12 cellular contexts compared by ENCODE assay signal in the genomic region with DNA sequence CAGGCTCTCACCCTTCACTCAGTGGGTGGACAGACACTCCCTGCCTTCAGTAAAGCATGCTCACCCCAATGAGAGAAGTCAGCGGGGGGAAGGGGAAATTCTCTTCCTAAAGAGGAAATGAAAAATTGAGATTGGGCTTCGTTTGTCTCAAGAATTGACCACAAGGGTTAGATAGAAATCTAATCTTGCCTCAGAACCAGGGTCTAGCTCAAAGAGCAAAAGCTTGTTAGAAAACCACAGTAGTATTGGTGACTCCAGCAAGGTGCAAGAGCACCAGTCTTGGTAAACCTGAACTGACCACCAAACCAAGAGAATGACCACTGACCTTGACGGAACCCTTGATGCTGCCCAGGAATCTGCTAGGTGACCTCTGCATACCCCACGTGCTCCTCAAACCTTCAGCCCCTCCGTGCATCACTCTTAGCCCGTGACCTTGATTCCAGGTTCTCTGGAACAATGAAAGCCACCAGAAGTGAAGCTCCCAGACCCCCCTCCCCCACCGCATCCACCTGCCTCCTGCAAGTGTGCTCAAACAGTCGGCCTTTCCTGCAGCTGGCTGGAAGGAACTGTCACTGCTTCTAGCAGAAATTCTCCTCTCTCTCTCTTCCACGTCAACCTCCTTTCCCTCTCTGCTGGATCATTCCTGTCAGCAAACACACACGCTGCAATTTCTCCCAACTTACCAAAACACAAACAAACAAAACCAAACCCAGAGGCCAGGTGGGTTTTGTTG. TPM values are rescaled to one million over a fixed set of nuclear protein-coding genes. Genes with fewer than 3 reads are reported as not detected.
A peak's percentile ranks its signal among the peaks of the same experiment; 100 is the strongest.
DNase-seq lines count a peak whose midpoint lies in the region; ATAC-seq and TF ChIP-seq lines count a peak whose summit lies in the region.
"Had no signal": no experiment of that assay in that cellular context is flagged by ENCODE, and none has a peak within 500 bp of the region (broad histone marks: within the 10 kb centered on the region; RNA-seq: fewer than 3 reads in every experiment).

No MANE protein-coding gene starts in this region.

- no peak for TF ChIP-seq CTCF in transverse colon (IDR thresholded peaks at IDR 0.05)
- TF ChIP-seq CTCF in mesothelial cell of epicardium (IDR thresholded peaks at IDR 0.05; ENCODE audit: unreplicated experiment): no peak

- H3K27me3 ChIP-seq in transverse colon: peaks cover 4% of the 10 kb centered on the region

- CTCF ChIA-PET in activated CD4-positive, alpha-beta memory T cell treated with anti-CD3 and anti-CD28 coated beads for 36 hours (lab: Charles Lee): no interaction called here
- CTCF ChIA-PET in activated CD4-positive, alpha-beta memory T cell treated with anti-CD3 and anti-CD28 coated beads, Interleukin-2, amount 10 ng/mL, durations not matched to agents 7 days and 5 days (lab: Charles Lee): no interaction called here

- H3K9me3 ChIP-seq in T-helper 17 cell (ENCODE audit: control insufficient read depth, low read length, poor library complexity, severe bottlenecking): no peaks in the 10 kb centered on the region
- no peaks in the 10 kb centered on the region for H3K9me3 ChIP-seq in transverse colon

- POLR2A ChIA-PET in activated CD4-positive, alpha-beta memory T cell treated with anti-CD3 and anti-CD28 coated beads for 36 hours (lab: Charles Lee): interaction anchor here (0.6 kb wide), 1 partner anchor 445 kb away, joined by 6 read pairs; no protein-coding TSS in a partner anchor
- POLR2A ChIA-PET in activated CD4-positive, alpha-beta memory T cell treated with anti-CD3 and anti-CD28 coated beads, Interleukin-2, amount 10 ng/mL, durations not matched to agents 7 days and 5 days (lab: Charles Lee): interaction anchor here (1.3 kb wide), 1 partner anchor 10 kb away, joined by 5 read pairs; no protein-coding TSS in a partner anchor

- in situ Hi-C loops in transverse colon (cut with MboI; ENCODE audit: low pct_ligation_motif_present in 1 of 4, low pct_unique_long_range_greater_than_20kb in 1 of 4, low sequenced_read_pairs in 3 of 4): no loop called here

- H3K36me3 ChIP-seq in transverse colon: no peaks in the 10 kb centered on the region

- no peaks in the 10 kb centered on the region for H3K27me3 Mint-ChIP-seq in activated CD4-positive, alpha-beta memory T cell treated with anti-CD3 and anti-CD28 coated beads for 36 hours
- no peaks in the 10 kb centered on the region for H3K27me3 Mint-ChIP-seq in activated CD4-positive, alpha-beta memory T cell treated with anti-CD3 and anti-CD28 coated beads, Interleukin-2, amount 10 ng/mL, durations not matched to agents 7 days and 5 days
- no peaks in the 10 kb centered on the region for H3K27me3 Mint-ChIP-seq in T-helper 17 cell
- peaks cover 5 to 7% of the 10 kb centered on the region in 2 donors for H3K27me3 Mint-ChIP-seq in stimulated activated naive B cell treated with anti-CD40 and anti-IgM and Interleukin-4, amounts not matched to agents 10 μg/mL and 1 μg/mL and 100 μg/mL, for 72 hours
- H3K27me3 Mint-ChIP-seq in mesothelial cell of epicardium (ENCODE audit: low read depth): peaks cover 12% of the 10 kb centered on the region

- peaks cover 84% of the 10 kb centered on the region for H3K4me1 Mint-ChIP-seq in activated CD4-positive, alpha-beta memory T cell treated with anti-CD3 and anti-CD28 coated beads for 36 hours (ENCODE audit: low read depth)
- H3K4me1 Mint-ChIP-seq in activated CD4-positive, alpha-beta memory T cell treated with anti-CD3 and anti-CD28 coated beads, Interleukin-2, amount 10 ng/mL, durations not matched to agents 7 days and 5 days: peaks cover 91% of the 10 kb centered on the region
- H3K4me1 Mint-ChIP-seq in T-helper 17 cell (peaks cover 72% of the 10 kb centered on the region), mesothelial cell of epicardium (peaks cover 21% of the 10 kb centered on the region)
- peaks cover 61 to 90% of the 10 kb centered on the region in 2 donors for H3K4me1 Mint-ChIP-seq in stimulated activated naive B cell treated with anti-CD40 and anti-IgM and Interleukin-4, amounts not matched to agents 10 μg/mL and 1 μg/mL and 100 μg/mL, for 72 hours

- peaks cover 50% of the 10 kb centered on the region for H3K36me3 Mint-ChIP-seq in activated CD4-positive, alpha-beta memory T cell treated with anti-CD3 and anti-CD28 coated beads for 36 hours
- peaks cover 90% of the 10 kb centered on the region for H3K36me3 Mint-ChIP-seq in activated CD4-positive, alpha-beta memory T cell treated with anti-CD3 and anti-CD28 coated beads, Interleukin-2, amount 10 ng/mL, durations not matched to agents 7 days and 5 days (ENCODE audit: low read depth)
- H3K36me3 Mint-ChIP-seq in T-helper 17 cell (ENCODE audit: low read depth): peaks cover 32% of the 10 kb centered on the region
- H3K36me3 Mint-ChIP-seq in stimulated activated naive B cell treated with anti-CD40 and anti-IgM and Interleukin-4, amounts not matched to agents 10 μg/mL and 1 μg/mL and 100 μg/mL, for 72 hours: peaks cover 6 to 27% of the 10 kb centered on the region in 2 donors
- no peaks in the 10 kb centered on the region for H3K36me3 Mint-ChIP-seq in mesothelial cell of epicardium

- intact Hi-C loops in activated CD4-positive, alpha-beta memory T cell treated with anti-CD3 and anti-CD28 coated beads for 36 hours (cut with micrococcal nuclease): no loop called here
- intact Hi-C loops in transverse colon (cut with DNase I; ENCODE audit: low total_unique reads): no loop called here

- DNase-seq in activated CD4-positive, alpha-beta memory T cell treated with anti-CD3 and anti-CD28 coated beads for 36 hours: no peak
- no peak for DNase-seq in activated CD4-positive, alpha-beta memory T cell treated with anti-CD3 and anti-CD28 coated beads, Interleukin-2, amount 10 ng/mL, durations not matched to agents 7 days and 5 days
- DNase-seq in KG1 (lab: John Stamatoyannopoulos, UW) (peak; percentile 48), T-helper 17 cell (no peak), transverse colon (no peak), mesothelial cell of epicardium (ENCODE audit: low spot score in 2 of 2, unreplicated experiment in 2 of 2) (no peak)
- peak; percentile 54 for DNase-seq in stimulated activated naive B cell treated with anti-CD40 and anti-IgM and Interleukin-4, amounts not matched to agents 10 μg/mL and 1 μg/mL and 100 μg/mL, for 72 hours
- DNase-seq: anterior cingulate cortex had no signal

- TF ChIP-seq EP300 in transverse colon (IDR thresholded peaks at IDR 0.05; ENCODE audit: low read depth): no peak

- H3K4me1 ChIP-seq in transverse colon: peaks cover 0 to 20% (median 0%) of the 10 kb centered on the region in 4 donors

- no peak for TF ChIP-seq POLR2A in transverse colon (IDR thresholded peaks at IDR 0.05)

- no peak overlapping the region for H3K4me3 ChIP-seq in transverse colon

- H3K27ac ChIP-seq in transverse colon: no peak overlapping the region
- H3K27ac ChIP-seq: RWPE1 had no signal

- 63 to 67% methylated on average over 3 to 9 of the region's 10 CpGs for WGBS in transverse colon (ENCODE audit: low coverage in 1 of 2), 2 donors

- H3K27ac Mint-ChIP-seq in activated CD4-positive, alpha-beta memory T cell treated with anti-CD3 and anti-CD28 coated beads for 36 hours: peak overlapping the region; percentile 2
- no peak overlapping the region for H3K27ac Mint-ChIP-seq in activated CD4-positive, alpha-beta memory T cell treated with anti-CD3 and anti-CD28 coated beads, Interleukin-2, amount 10 ng/mL, durations not matched to agents 7 days and 5 days
- H3K27ac Mint-ChIP-seq in T-helper 17 cell (no peak overlapping the region), mesothelial cell of epicardium (no peak overlapping the region)
- H3K27ac Mint-ChIP-seq in stimulated activated naive B cell treated with anti-CD40 and anti-IgM and Interleukin-4, amounts not matched to agents 10 μg/mL and 1 μg/mL and 100 μg/mL, for 72 hours: peak overlapping the region; percentile 28

- no peak overlapping the region for H3K4me3 Mint-ChIP-seq in activated CD4-positive, alpha-beta memory T cell treated with anti-CD3 and anti-CD28 coated beads for 36 hours
- no peak overlapping the region for H3K4me3 Mint-ChIP-seq in activated CD4-positive, alpha-beta memory T cell treated with anti-CD3 and anti-CD28 coated beads, Interleukin-2, amount 10 ng/mL, durations not matched to agents 7 days and 5 days
- peak overlapping the region; percentile 28 for H3K4me3 Mint-ChIP-seq in T-helper 17 cell
- peak overlapping the region; percentile 62 to 75 for H3K4me3 Mint-ChIP-seq in stimulated activated naive B cell treated with anti-CD40 and anti-IgM and Interleukin-4, amounts not matched to agents 10 μg/mL and 1 μg/mL and 100 μg/mL, for 72 hours
- H3K4me3 Mint-ChIP-seq in mesothelial cell of epicardium: no peak overlapping the region

- ATAC-seq in T-helper 17 cell: no peak
- peak; percentile 77 to 83 for ATAC-seq in stimulated activated naive B cell treated with anti-CD40 and anti-IgM and Interleukin-4, amounts not matched to agents 10 μg/mL and 1 μg/mL and 100 μg/mL, for 72 hours (replicated peaks)
- ATAC-seq in HG02885 (IDR thresholded peaks at IDR 0.05; ENCODE audit: poor library complexity, unreplicated experiment): no peak

- no peaks in the 10 kb centered on the region for H3K9me3 Mint-ChIP-seq in activated CD4-positive, alpha-beta memory T cell treated with anti-CD3 and anti-CD28 coated beads for 36 hours
- H3K9me3 Mint-ChIP-seq in activated CD4-positive, alpha-beta memory T cell treated with anti-CD3 and anti-CD28 coated beads, Interleukin-2, amount 10 ng/mL, durations not matched to agents 7 days and 5 days: no peaks in the 10 kb centered on the region
- H3K9me3 Mint-ChIP-seq in stimulated activated naive B cell treated with anti-CD40 and anti-IgM and Interleukin-4, amounts not matched to agents 10 μg/mL and 1 μg/mL and 100 μg/mL, for 72 hours: no peaks in the 10 kb centered on the region
- no peaks in the 10 kb centered on the region for H3K9me3 Mint-ChIP-seq in mesothelial cell of epicardium
- H3K9me3 Mint-ChIP-seq: IgD-negative memory B cell had no signal

RNA-seq across cellular contexts. Expression of a gene that starts 3.1 kb away (rescaled TPM):
- total RNA-seq in activated CD4-positive, alpha-beta memory T cell treated with anti-CD3 and anti-CD28 coated beads for 36 hours: 1 to 10 TPM in 1 of 2 experiments, under 1 TPM in 1; 0.86 to 1.1 TPM
- total RNA-seq in activated CD4-positive, alpha-beta memory T cell treated with anti-CD3 and anti-CD28 coated beads, Interleukin-2, amount 10 ng/mL, durations not matched to agents 7 days and 5 days: 1 to 10 TPM; 3.7 to 4.3 TPM
- total RNA-seq in T-helper 17 cell (10 to 100 TPM in 1 of 2 donors, 1 to 10 TPM in 1; 7.2 to 22.5 TPM), transverse colon (under 1 TPM in 1 of 4 donors, not detected in 3; 0.80 TPM), mesothelial cell of epicardium (not detected in 3 replicates)
- total RNA-seq: epithelial cell of proximal tubule had no signal

RNA-seq across cellular contexts. Expression of a gene that starts 37.7 kb away (rescaled TPM):
- under 1 TPM; 0.26 to 0.41 TPM for total RNA-seq in activated CD4-positive, alpha-beta memory T cell treated with anti-CD3 and anti-CD28 coated beads for 36 hours
- not detected for total RNA-seq in activated CD4-positive, alpha-beta memory T cell treated with anti-CD3 and anti-CD28 coated beads, Interleukin-2, amount 10 ng/mL, durations not matched to agents 7 days and 5 days
- total RNA-seq in T-helper 17 cell (1 to 10 TPM; 1.6 to 2.1 TPM), transverse colon (10 to 100 TPM; 18.7 to 36.3 (median 25.4) TPM), mesothelial cell of epicardium (6.5 to 8.0 TPM (median 7.2 TPM) in 3 replicates)

RNA-seq across cellular contexts. Expression of a gene that starts 56.2 kb away (rescaled TPM):
- 10 to 100 TPM; 37.7 to 38.1 TPM for total RNA-seq in activated CD4-positive, alpha-beta memory T cell treated with anti-CD3 and anti-CD28 coated beads for 36 hours
- total RNA-seq in activated CD4-positive, alpha-beta memory T cell treated with anti-CD3 and anti-CD28 coated beads, Interleukin-2, amount 10 ng/mL, durations not matched to agents 7 days and 5 days: 100 to 1,000 TPM; 108 to 111 TPM
- total RNA-seq in T-helper 17 cell (100 to 1,000 TPM; 113 to 195 TPM), transverse colon (10 to 100 TPM in 1 of 4 donors, 1 to 10 TPM in 2, under 1 TPM in 1; 0.60 to 28.4 (median 4.9) TPM), mesothelial cell of epicardium (0.11 TPM in 1 of 3 replicates, not detected in the others)
- total RNA-seq: epithelial cell of proximal tubule had no signal

Comparison
In these comparisons a context has a peak if more than half of its experiments do, and no peak if none do; other contexts are left out.
1. H3K27ac Mint-ChIP-seq: peak in activated CD4-positive, alpha-beta memory T cell treated with anti-CD3 and anti-CD28 coated beads for 36 hours (single experiment) and stimulated activated naive B cell treated with anti-CD40 and anti-IgM and Interleukin-4, amounts not matched to agents 10 μg/mL and 1 μg/mL and 100 μg/mL, for 72 hours (single experiment); none in activated CD4-positive, alpha-beta memory T cell treated with anti-CD3 and anti-CD28 coated beads, Interleukin-2, amount 10 ng/mL, durations not matched to agents 7 days and 5 days (single experiment), T-helper 17 cell (single experiment) and mesothelial cell of epicardium (single experiment).
2. DNase-seq: peak in KG1 (single experiment) and stimulated activated naive B cell treated with anti-CD40 and anti-IgM and Interleukin-4, amounts not matched to agents 10 μg/mL and 1 μg/mL and 100 μg/mL, for 72 hours (single experiment); none in activated CD4-positive, alpha-beta memory T cell treated with anti-CD3 and anti-CD28 coated beads for 36 hours (single experiment), activated CD4-positive, alpha-beta memory T cell treated with anti-CD3 and anti-CD28 coated beads, Interleukin-2, amount 10 ng/mL, durations not matched to agents 7 days and 5 days (single experiment), T-helper 17 cell (0 of 3), transverse colon (single experiment) and mesothelial cell of epicardium (0 of 2).
3. H3K4me3 Mint-ChIP-seq: peak in T-helper 17 cell (single experiment) and stimulated activated naive B cell treated with anti-CD40 and anti-IgM and Interleukin-4, amounts not matched to agents 10 μg/mL and 1 μg/mL and 100 μg/mL, for 72 hours (2 of 2); none in activated CD4-positive, alpha-beta memory T cell treated with anti-CD3 and anti-CD28 coated beads for 36 hours (single experiment), activated CD4-positive, alpha-beta memory T cell treated with anti-CD3 and anti-CD28 coated beads, Interleukin-2, amount 10 ng/mL, durations not matched to agents 7 days and 5 days (single experiment) and mesothelial cell of epicardium (single experiment).
4. ATAC-seq: peak in stimulated activated naive B cell treated with anti-CD40 and anti-IgM and Interleukin-4, amounts not matched to agents 10 μg/mL and 1 μg/mL and 100 μg/mL, for 72 hours (2 of 2); none in T-helper 17 cell (single experiment) and HG02885 (single experiment).